10 cellular contexts compared by ENCODE assay signal in genomic region chr18:65349635-65350034, GRCh38.
"Had no signal": no experiment of that assay in that cellular context is flagged by ENCODE, and none has a peak within 500 bp of the region (broad histone marks: within the 10 kb centered on the region; RNA-seq: fewer than 3 reads in every experiment).

No MANE protein-coding gene starts in this region.

- DNase-seq: H9, HCEC 1CT, HFFc6, Karpas-422, KBM-7 had no signal

- H3K4me2 ChIP-seq: GM23338, KMS-11 had no signal

- H3K4me3 ChIP-seq: GM23338 had no signal

- FAIRE-seq: H1, H54, HTR-8/SVneo had no signal

- H2AFZ ChIP-seq: GM23338 had no signal

- H3K9ac ChIP-seq: KMS-11 had no signal

- H3K27ac ChIP-seq: KMS-11 had no signal

- ATAC-seq: GM23338 had no signal
